ENCODE assay signal across 12 cellular contexts in genomic region chr17:59377410-59377809, GRCh38. TPM values are rescaled to one million over a fixed set of nuclear protein-coding genes. Genes with fewer than 3 reads are reported as not detected.
DNase-seq lines count a peak whose midpoint lies in the region; ATAC-seq, FAIRE-seq and TF ChIP-seq lines count a peak whose summit lies in the region.
"Had no signal": no experiment of that assay in that cellular context is flagged by ENCODE, and none has a peak within 500 bp of the region (broad histone marks: within the 10 kb centered on the region; RNA-seq: fewer than 3 reads in every experiment).

No MANE protein-coding gene starts in this region.

- TF ChIP-seq CTCF in esophagus squamous epithelium (IDR thresholded peaks at IDR 0.05): no peak

- H3K36me3 ChIP-seq in esophagus squamous epithelium (no peaks in the 10 kb centered on the region), rectal smooth muscle tissue (ENCODE audit: control insufficient read depth, insufficient read depth, low read length) (no peaks in the 10 kb centered on the region)

- H3K27ac Mint-ChIP-seq in T-cell: no peak overlapping the region

- H3K36me3 Mint-ChIP-seq in T-cell: peaks cover 34% of the 10 kb centered on the region

- H3K9me3 ChIP-seq in esophagus squamous epithelium: no peaks in the 10 kb centered on the region

- H3K4me1 ChIP-seq in esophagus squamous epithelium (peaks cover 30 to 91% (median 69%) of the 10 kb centered on the region in 3 donors), rectal smooth muscle tissue (ENCODE audit: control insufficient read depth, insufficient read depth, low read length) (peaks cover 45% of the 10 kb centered on the region)

- peak overlapping the region in 3 of 4 donors; percentile 62 to 82 (median 74) for H3K27ac ChIP-seq in esophagus squamous epithelium
- peak overlapping the region; percentile 11 for H3K27ac ChIP-seq in rectal smooth muscle tissue (ENCODE audit: low read depth, low read length)

- 52 to 71% methylated on average over 2 to 3 of the region's 3 CpGs for WGBS in esophagus squamous epithelium, 2 donors

- POLR2A ChIA-PET in T-cell (lab: Charles Lee): no interaction called here

- intact Hi-C loops in esophagus squamous epithelium (cut with DNase I) (no loop called here), posterior vena cava (cut with DNase I) (loop anchor here in 1 of 2 donors (5.0 kb wide), 1 partner anchor 50 kb away; no protein-coding TSS in a partner anchor)

- DNase-seq in H54 (ENCODE audit: insufficient read length, low spot score) (peak; percentile 27), NCI-H524 (lab: John Stamatoyannopoulos, UW) (peak; percentile 91 to 99), esophagus squamous epithelium (lab: John Stamatoyannopoulos, UW) (no peak), T-cell (no peak), posterior vena cava (ENCODE audit: low spot score) (no peak)
- DNase-seq: GF-D8; RPMI8226; stimulated activated naive CD4-positive, alpha-beta T cell treated with Interleukin-2 at 50 U/mL for 16 hours had no signal

- H3K4me1 Mint-ChIP-seq in T-cell: peaks cover 76 to 83% (median 81%) of the 10 kb centered on the region in 3 donors

- H3K4me3 Mint-ChIP-seq in T-cell: no peak overlapping the region

- ATAC-seq in T-cell (replicated peaks in 1 of 4) (no peak), HG02642 (IDR thresholded peaks at IDR 0.05; ENCODE audit: poor library complexity, unreplicated experiment) (no peak), HG03520 (IDR thresholded peaks at IDR 0.05; ENCODE audit: unreplicated experiment) (no peak)
- ATAC-seq: K562 had no signal

- FAIRE-seq in H54 (lab: Jason Lieb, UNC): no peak
- FAIRE-seq: K562 had no signal

- H3K27me3 ChIP-seq in esophagus squamous epithelium (no peaks in the 10 kb centered on the region), rectal smooth muscle tissue (ENCODE audit: control insufficient read depth, insufficient read depth, low read length) (no peaks in the 10 kb centered on the region)

- H3K9me3 Mint-ChIP-seq in T-cell: no peaks in the 10 kb centered on the region

- H3K4me3 ChIP-seq in esophagus squamous epithelium: no peak overlapping the region
- H3K4me3 ChIP-seq in rectal smooth muscle tissue (ENCODE audit: low read length): no peak overlapping the region
- H3K4me3 ChIP-seq: K562 had no signal

- CTCF ChIA-PET in T-cell (lab: Charles Lee): interaction anchor here in 1 of 2 donors (0.7 kb wide), 1 partner anchor 36 kb away, joined by 3 read pairs; no protein-coding TSS in a partner anchor

- no peak overlapping the region for H3K9ac ChIP-seq in rectal smooth muscle tissue (ENCODE audit: low read length)

- H3K27me3 Mint-ChIP-seq in T-cell: no peaks in the 10 kb centered on the region

- no peak for TF ChIP-seq POLR2A in H54 (IDR thresholded peaks at IDR 0.05; ENCODE audit: low read depth, low read length)
- TF ChIP-seq POLR2A in esophagus squamous epithelium (IDR thresholded peaks at IDR 0.05): no peak

RNA-seq across cellular contexts. Expression of gene YPEL2, which starts 46.0 kb away (rescaled TPM):
- total RNA-seq in esophagus squamous epithelium (10 to 100 TPM in 2 of 4 donors, 1 to 10 TPM in 2; 5.5 to 18.3 (median 11.2) TPM), T-cell (10 to 100 TPM; 29.7 to 58.5 (median 52.0) TPM), posterior vena cava (10 to 100 TPM; 25.8 to 40.3 TPM)

Comparison
In these comparisons a context has a peak if more than half of its experiments do, and no peak if none do; other contexts are left out.
1. DNase-seq: peak in H54 (single experiment) and NCI-H524 (2 of 2); none in esophagus squamous epithelium (single experiment), T-cell (0 of 34) and posterior vena cava (single experiment).